Comparison of ENCODE assay signal across 8 cellular contexts in the genomic region with DNA sequence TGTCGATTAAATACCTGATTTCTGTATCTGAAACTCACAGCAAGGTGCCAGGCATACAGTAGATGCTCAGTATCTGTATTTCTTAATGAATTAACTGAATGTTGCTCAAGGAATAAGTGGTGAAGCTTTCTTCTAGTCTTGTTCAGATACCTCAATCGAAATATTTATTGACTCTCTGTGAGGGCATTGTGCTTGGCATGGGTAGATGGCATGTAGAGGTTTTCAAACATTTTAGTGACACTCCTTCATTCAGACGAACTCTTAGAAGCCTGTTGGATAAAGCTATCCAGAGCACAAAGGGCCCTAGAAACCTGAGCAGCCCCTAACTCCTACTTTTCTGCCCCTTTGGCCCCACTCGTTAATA.
DNase-seq lines count a peak whose midpoint lies in the region; ATAC-seq and TF ChIP-seq lines count a peak whose summit lies in the region.

No MANE protein-coding gene starts in this region.

- peak overlapping the region; percentile 99 for H3K27ac Mint-ChIP-seq in stimulated activated naive CD8-positive, alpha-beta T cell treated with anti-CD3 and anti-CD28 coated beads, Interleukin-15, Interleukin-2, amounts not matched to agents 100 ng/mL and 50 ng/mL, for 24 hours

- H3K27me3 Mint-ChIP-seq in stimulated activated naive CD8-positive, alpha-beta T cell treated with anti-CD3 and anti-CD28 coated beads, Interleukin-15, Interleukin-2, amounts not matched to agents 100 ng/mL and 50 ng/mL, for 24 hours: no peaks in the 10 kb centered on the region

- H3K4me3 Mint-ChIP-seq in stimulated activated naive CD8-positive, alpha-beta T cell treated with anti-CD3 and anti-CD28 coated beads, Interleukin-15, Interleukin-2, amounts not matched to agents 100 ng/mL and 50 ng/mL, for 24 hours: peak overlapping the region; percentile 99

- peaks cover 73% of the 10 kb centered on the region for H3K4me1 Mint-ChIP-seq in stimulated activated naive CD8-positive, alpha-beta T cell treated with anti-CD3 and anti-CD28 coated beads, Interleukin-15, Interleukin-2, amounts not matched to agents 100 ng/mL and 50 ng/mL, for 24 hours (ENCODE audit: low read depth)

- no peaks in the 10 kb centered on the region for H3K9me3 ChIP-seq in muscle layer of colon (ENCODE audit: low read length)

- DNase-seq in stimulated activated naive CD8-positive, alpha-beta T cell treated with anti-CD3 and anti-CD28 coated beads, Interleukin-15, Interleukin-2, amounts not matched to agents 100 U/mL and 50 U/mL, for 24 hours: no peak
- no peak for DNase-seq in caudate nucleus (lab: John Stamatoyannopoulos, UW)
- DNase-seq in NCI-H748 (lab: John Stamatoyannopoulos, UW; ENCODE audit: unreplicated experiment): no peak
- DNase-seq in DMS79 (lab: John Stamatoyannopoulos, UW): no peak
- DNase-seq in GM13977 (ENCODE audit: low spot score): no peak

- H3K27ac ChIP-seq in caudate nucleus (ENCODE audit: low read depth, low read length) (peak overlapping the region; percentile 79), muscle layer of colon (ENCODE audit: low read depth, low read length) (peak overlapping the region; percentile 53)

- in situ Hi-C loops in GM13977 (cut with MboI; ENCODE audit: low pct_unique_long_range_greater_than_20kb, low sequenced_read_pairs, unreplicated experiment): no loop called here

- H3K4me3 ChIP-seq in muscle layer of colon (ENCODE audit: low read depth in 1 of 2, low read length in 2 of 2): peak overlapping the region in 1 of 2 donors; percentile 86

- H3K9me3 Mint-ChIP-seq in stimulated activated naive CD8-positive, alpha-beta T cell treated with anti-CD3 and anti-CD28 coated beads, Interleukin-15, Interleukin-2, amounts not matched to agents 100 ng/mL and 50 ng/mL, for 24 hours: no peaks in the 10 kb centered on the region

- H3K27me3 ChIP-seq in muscle layer of colon (ENCODE audit: control insufficient read depth in 1 of 2, insufficient read depth in 2 of 2, low read length in 2 of 2): no peaks in the 10 kb centered on the region

- H3K9ac ChIP-seq in muscle layer of colon (ENCODE audit: low read length): peak overlapping the region; percentile 58

- H3K36me3 ChIP-seq in muscle layer of colon (ENCODE audit: insufficient read depth, low read length): peaks cover 4% of the 10 kb centered on the region

- H3K4me1 ChIP-seq in muscle layer of colon (ENCODE audit: insufficient read depth, low read length): peaks cover 41% of the 10 kb centered on the region

- H3K36me3 Mint-ChIP-seq in stimulated activated naive CD8-positive, alpha-beta T cell treated with anti-CD3 and anti-CD28 coated beads, Interleukin-15, Interleukin-2, amounts not matched to agents 100 ng/mL and 50 ng/mL, for 24 hours (ENCODE audit: low read depth): peaks cover 19% of the 10 kb centered on the region

- ATAC-seq in stimulated activated naive CD8-positive, alpha-beta T cell treated with anti-CD3 and anti-CD28 coated beads, Interleukin-15, Interleukin-2, amounts not matched to agents 100 U/mL and 50 U/mL, for 24 hours: no peak
- no peak for ATAC-seq in activated CD4-positive, CD25-positive, alpha-beta regulatory T cell treated with anti-CD3 and anti-CD28 coated beads, Interleukin-2, amount 50 U/mL, for 24 hours

- no peak for TF ChIP-seq CTCF in GM13977 (IDR thresholded peaks at IDR 0.05; ENCODE audit: extremely low read depth, insufficient read depth, missing control alignments)
